In genomic region chr2:235180642-235181041, GRCh38 we compare ENCODE assay signal across 29 cellular contexts.
"Had no signal": no experiment of that assay in that cellular context is flagged by ENCODE, and none has a peak within 500 bp of the region (broad histone marks: within the 10 kb centered on the region; RNA-seq: fewer than 3 reads in every experiment).

No MANE protein-coding gene starts in this region.

- H3K27me3 ChIP-seq: colonic mucosa, gastrocnemius medialis had no signal

- DNase-seq: colonic mucosa; cortex of kidney; dermis blood vessel endothelial cell; dorsolateral prefrontal cortex; effector CD4-positive, alpha-beta T cell; effector CD8-positive, alpha-beta T cell; effector memory CD4-positive, alpha-beta T cell; effector memory CD8-positive, alpha-beta T cell; endodermal cell; erythroblast; esophagus squamous epithelium; foreskin fibroblast; foreskin keratinocyte; foreskin melanocyte; gastrocnemius medialis; glutamatergic neuron; head of caudate nucleus; heart left ventricle; heart right ventricle had no signal

- H2AFZ ChIP-seq: hepatocyte had no signal

- ATAC-seq: effector memory CD8-positive, alpha-beta T cell; esophagus mucosa; foreskin keratinocyte; gastrocnemius medialis; gastroesophageal sphincter; heart left ventricle; heart right ventricle had no signal

- H3K79me2 ChIP-seq: hepatocyte had no signal

- H3K9me3 ChIP-seq: colonic mucosa, esophagus muscularis mucosa, esophagus squamous epithelium, gastroesophageal sphincter, heart left ventricle had no signal

- H3K4me1 ChIP-seq: colonic mucosa, esophagus muscularis mucosa, esophagus squamous epithelium, foreskin keratinocyte, gastrocnemius medialis, gastroesophageal sphincter, heart left ventricle, heart right ventricle had no signal

- FAIRE-seq: colon, endometrium, endothelial cell of umbilical vein, frontal cortex had no signal

- H3K4me2 ChIP-seq: hepatocyte had no signal

- H3K27ac ChIP-seq: colonic mucosa, coronary artery, dorsolateral prefrontal cortex, epithelial cell of prostate, esophagus muscularis mucosa, esophagus squamous epithelium, foreskin keratinocyte, gastrocnemius medialis, gastroesophageal sphincter, heart left ventricle, heart right ventricle, hepatocyte had no signal

- H3K4me3 ChIP-seq: colonic mucosa, coronary artery, dorsolateral prefrontal cortex, esophagus muscularis mucosa, esophagus squamous epithelium, gastrocnemius medialis, gastroesophageal sphincter, heart left ventricle, heart right ventricle, hepatocyte had no signal

- H3K36me3 ChIP-seq: colonic mucosa, esophagus muscularis mucosa, esophagus squamous epithelium, gastrocnemius medialis, gastroesophageal sphincter, heart left ventricle, heart right ventricle had no signal
